Comparison of ENCODE assay signal across 22 cellular contexts in the genomic region with DNA sequence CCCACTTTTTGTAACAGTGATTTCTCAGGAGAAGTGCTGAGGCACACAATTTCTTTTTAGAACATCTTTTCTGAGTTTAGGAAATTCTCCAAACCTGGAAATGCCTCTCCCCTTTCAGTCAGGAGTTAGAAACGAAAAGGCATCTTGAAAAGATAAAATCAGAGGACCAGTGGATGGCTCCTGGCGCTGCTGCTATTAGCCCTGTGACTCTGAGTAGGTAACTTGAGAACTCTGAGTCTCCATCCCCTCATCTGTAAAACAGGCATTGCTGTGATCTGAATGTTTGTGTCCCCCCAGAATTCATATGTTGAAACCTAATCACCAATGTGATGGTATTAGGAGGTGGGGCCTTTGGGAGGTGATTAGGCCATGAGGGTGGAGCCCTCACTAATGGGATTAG.
"Had no signal": no experiment of that assay in that cellular context is flagged by ENCODE, and none has a peak within 500 bp of the region (broad histone marks: within the 10 kb centered on the region; RNA-seq: fewer than 3 reads in every experiment).

No MANE protein-coding gene starts in this region.

- H3K9ac ChIP-seq: parathyroid adenoma had no signal

- H3K9me3 ChIP-seq: esophagus muscularis mucosa, gastroesophageal sphincter, psoas muscle, right atrium auricular region, testis, tibial nerve had no signal

- H3K4me3 ChIP-seq: dorsolateral prefrontal cortex, esophagus muscularis mucosa, gastroesophageal sphincter, lung, psoas muscle, right atrium auricular region, testis, tibial nerve had no signal

- H3K9me3 Mint-ChIP-seq: central memory CD8-positive, alpha-beta T cell; nephron; stimulated activated effector memory CD8-positive, alpha-beta T cell treated with anti-CD3 and anti-CD28 coated beads, Interleukin-12 subunit alpha, Interleukin-12 subunit beta, amount 100 ng/mL, for 72 hours; stimulated activated naive CD8-positive, alpha-beta T cell treated with anti-CD3 and anti-CD28 coated beads, Interleukin-15, amount 100 ng/mL, for 72 hours had no signal

- H3K4me3 Mint-ChIP-seq: central memory CD8-positive, alpha-beta T cell; naive B cell; nephron; stimulated activated effector memory CD8-positive, alpha-beta T cell treated with anti-CD3 and anti-CD28 coated beads, Interleukin-12 subunit alpha, Interleukin-12 subunit beta, amount 100 ng/mL, for 72 hours; stimulated activated naive CD8-positive, alpha-beta T cell treated with anti-CD3 and anti-CD28 coated beads, Interleukin-15, amount 100 ng/mL, for 72 hours had no signal

- H3K27me3 ChIP-seq: dorsolateral prefrontal cortex, esophagus muscularis mucosa, gastroesophageal sphincter, right atrium auricular region, testis, tibial nerve had no signal

- H3K4me1 ChIP-seq: esophagus muscularis mucosa, gastroesophageal sphincter, parathyroid adenoma, psoas muscle, right atrium auricular region, testis, tibial nerve had no signal

- H3K27ac ChIP-seq: dorsolateral prefrontal cortex, esophagus muscularis mucosa, gastroesophageal sphincter, parathyroid adenoma, psoas muscle, right atrium auricular region, testis, tibial nerve had no signal

- H3K27ac Mint-ChIP-seq: nephron; stimulated activated effector memory CD8-positive, alpha-beta T cell treated with anti-CD3 and anti-CD28 coated beads, Interleukin-12 subunit alpha, Interleukin-12 subunit beta, amount 100 ng/mL, for 72 hours; stimulated activated naive CD8-positive, alpha-beta T cell treated with anti-CD3 and anti-CD28 coated beads, Interleukin-15, amount 100 ng/mL, for 72 hours had no signal

- H3K79me2 ChIP-seq: parathyroid adenoma had no signal

- H2AFZ ChIP-seq: parathyroid adenoma had no signal

- H3K4me1 Mint-ChIP-seq: central memory CD8-positive, alpha-beta T cell; nephron; stimulated activated naive CD8-positive, alpha-beta T cell treated with anti-CD3 and anti-CD28 coated beads, Interleukin-15, amount 100 ng/mL, for 72 hours had no signal

- H3K36me3 ChIP-seq: esophagus muscularis mucosa, gastroesophageal sphincter, right atrium auricular region, tibial nerve had no signal

- DNase-seq: cortex of kidney; dorsolateral prefrontal cortex; effector CD8-positive, alpha-beta T cell; foreskin fibroblast; left colon; left ventricle myocardium superior; mesenchymal stem cell; naive B cell; psoas muscle; stimulated activated CD4-positive, alpha-beta T cell treated with anti-CD3 and anti-CD28 coated beads, Interleukin-4, amount 100 ng/mL, for 1 hour; stimulated activated CD8-positive, alpha-beta memory T cell treated with anti-CD3 and anti-CD28 coated beads, Interleukin-4, amount 100 ng/mL, for 48 hours; stimulated activated naive CD8-positive, alpha-beta T cell treated with anti-CD3 and anti-CD28 coated beads, Interleukin-15, amount 100 ng/mL, for 72 hours; testis had no signal

- H3K36me3 Mint-ChIP-seq: naive B cell; stimulated activated effector memory CD8-positive, alpha-beta T cell treated with anti-CD3 and anti-CD28 coated beads, Interleukin-12 subunit alpha, Interleukin-12 subunit beta, amount 100 ng/mL, for 72 hours had no signal

- ATAC-seq: gastroesophageal sphincter; left ventricle myocardium superior; psoas muscle; stimulated activated effector memory CD8-positive, alpha-beta T cell treated with anti-CD3 and anti-CD28 coated beads, Interleukin-12 subunit alpha, Interleukin-12 subunit beta, amount 100 ng/mL, for 72 hours; stimulated activated naive CD8-positive, alpha-beta T cell treated with anti-CD3 and anti-CD28 coated beads, Interleukin-15, amount 100 ng/mL, for 72 hours had no signal
